In the genomic region with DNA sequence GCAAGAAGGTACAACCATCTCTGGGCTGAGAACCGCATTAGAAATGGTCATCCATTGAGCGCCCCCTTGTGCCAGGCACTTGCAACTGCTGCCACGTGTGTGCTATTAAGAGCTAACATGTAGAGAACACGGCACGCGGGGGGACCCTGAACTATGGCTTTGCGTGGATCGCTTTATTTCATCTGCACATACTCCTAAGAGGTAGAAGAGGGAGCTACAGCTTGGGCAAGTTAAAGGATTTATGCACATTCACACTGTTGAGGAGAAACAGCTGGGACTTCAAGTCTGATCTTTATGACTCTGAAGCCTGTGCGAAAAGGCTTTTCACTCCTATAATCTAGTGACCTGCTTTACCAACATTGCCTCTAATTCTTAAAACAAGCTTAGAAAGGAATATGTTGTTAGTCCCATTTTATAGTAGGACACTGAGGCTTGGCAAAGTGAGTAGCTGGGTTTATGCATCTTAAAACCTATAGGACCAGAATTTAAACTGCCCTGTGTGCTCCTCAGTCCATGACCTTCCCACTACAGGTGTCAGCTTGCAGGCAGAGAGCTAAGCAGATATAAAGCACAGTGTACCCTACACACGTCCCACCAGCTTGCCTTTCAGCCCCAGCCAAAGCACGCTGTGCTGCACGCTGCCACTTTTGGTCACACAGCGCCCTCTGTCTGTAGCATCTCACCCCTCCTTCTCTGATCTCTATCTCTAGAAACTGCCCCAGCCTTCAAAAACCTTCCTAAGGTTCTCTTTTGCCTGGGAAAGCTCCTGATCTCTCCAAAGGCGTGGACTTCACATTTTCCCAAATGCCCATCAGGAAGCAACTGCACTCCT, we compare ENCODE assay signal across 8 cellular contexts. TPM values are rescaled to one million over a fixed set of nuclear protein-coding genes. Genes with fewer than 3 reads are reported as not detected.
DNase-seq lines count a peak whose midpoint lies in the region; TF ChIP-seq lines count a peak whose summit lies in the region.

No MANE protein-coding gene starts in this region.

- DNase-seq in CMK (ENCODE audit: low read depth) (peak; percentile 85), GM20000 (ENCODE audit: low spot score) (peak; percentile 76), HL-60 (ENCODE audit: low read depth in 1 of 2, low spot score in 1 of 2) (peak; percentile 56 to 81), NCI-H82 (lab: John Stamatoyannopoulos, UW) (peak; percentile 95), ecto neural progenitor cell (ENCODE audit: low spot score) (peak; percentile 88), lung microvascular endothelial cell (ENCODE audit: low read depth in 2 of 2) (peak; percentile 82 to 86)
- DNase-seq in activated CD4-positive, alpha-beta T cell treated with anti-CD3 and anti-CD28 coated beads, Interleukin-2, amount 50 U/mL, for 48 hours: peak; percentile 88 to 91
- peak; percentile 56 for DNase-seq in stimulated activated CD8-positive, alpha-beta memory T cell treated with anti-CD3 and anti-CD28 coated beads, Interleukin-15, amount 100 ng/mL, for 24 hours (ENCODE audit: low read depth)

- H3K27me3 ChIP-seq in HL-60 (ENCODE audit: insufficient read depth, poor library complexity, severe bottlenecking): peaks cover 3% of the 10 kb centered on the region

- peak; percentile 92 for TF ChIP-seq CTCF in GM20000 (IDR thresholded peaks at IDR 0.05; ENCODE audit: extremely low read depth, missing control alignments)
- peak; percentile 94 for TF ChIP-seq CTCF in HL-60 (IDR thresholded peaks at IDR 0.05; ENCODE audit: insufficient read depth, low read length)

- no peak overlapping the region for H3K4me3 ChIP-seq in HL-60 (replicated peaks; ENCODE audit: insufficient read depth, low read length)

- H3K27ac ChIP-seq in HL-60 (replicated peaks): no peak overlapping the region

RNA-seq across cellular contexts. Expression of gene STARD5, which starts 57.8 kb away (rescaled TPM):
- total RNA-seq in lung microvascular endothelial cell: 0.87 and 1.6 TPM in 2 replicates
